9 cellular contexts compared by ENCODE assay signal in the genomic region with DNA sequence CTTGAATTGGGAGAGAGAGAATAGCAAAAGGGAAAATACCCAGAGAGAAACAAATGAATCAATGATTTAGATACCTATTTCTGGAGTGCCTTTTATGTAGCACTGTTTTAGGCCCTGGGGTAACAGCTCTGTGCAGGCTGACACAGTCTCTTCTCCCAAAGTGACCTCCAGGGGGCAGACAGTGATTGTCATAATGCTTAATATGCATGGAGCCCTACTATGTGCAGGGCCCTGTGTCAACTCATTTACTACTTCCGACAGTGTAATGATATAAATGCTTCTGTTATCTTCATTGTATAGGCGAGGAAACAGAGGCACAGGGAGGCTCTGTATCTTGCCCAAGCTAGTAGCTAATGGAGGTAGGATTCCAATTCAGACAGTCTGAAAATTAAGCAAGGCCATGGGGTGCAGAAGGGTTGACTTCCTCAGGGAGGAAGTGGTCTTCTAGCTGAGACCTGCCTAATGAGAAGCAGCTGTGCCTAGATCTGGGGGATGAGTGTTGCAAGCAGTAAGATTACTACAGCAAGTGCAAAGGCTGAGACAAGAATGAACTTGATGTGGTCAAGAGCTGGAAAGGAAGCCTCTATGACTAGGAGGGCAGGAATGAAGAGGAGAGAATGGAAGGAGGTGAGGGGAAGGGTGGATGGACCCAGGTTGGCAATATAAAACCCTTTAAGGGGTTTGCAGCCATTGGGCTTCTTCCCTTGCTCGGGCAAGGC. TPM values are rescaled to one million over a fixed set of nuclear protein-coding genes. Genes with fewer than 3 reads are reported as not detected.
DNase-seq lines count a peak whose midpoint lies in the region; ATAC-seq and TF ChIP-seq lines count a peak whose summit lies in the region.
"Had no signal": no experiment of that assay in that cellular context is flagged by ENCODE, and none has a peak within 500 bp of the region (broad histone marks: within the 10 kb centered on the region; RNA-seq: fewer than 3 reads in every experiment).

No MANE protein-coding gene starts in this region.

- TF ChIP-seq CTCF in WERI-Rb-1 (IDR thresholded peaks at IDR 0.05; ENCODE audit: low read depth, low read length), result peak; percentile 37; the same call in 1 of the 2 replicates

- no peak for ATAC-seq in HG03025 (IDR thresholded peaks at IDR 0.05; ENCODE audit: low FRiP score, unreplicated experiment)

- no peaks in the 10 kb centered on the region for H3K36me3 ChIP-seq in WERI-Rb-1

- no peaks in the 10 kb centered on the region for H3K27me3 ChIP-seq in WERI-Rb-1 (ENCODE audit: insufficient read depth, low read depth, severe bottlenecking)

- DNase-seq in CD1c-positive myeloid dendritic cell (ENCODE audit: extremely low spot score), result peak; percentile 13
- DNase-seq in Jurkat, Clone E6-1 (ENCODE audit: low read depth, low spot score), result peak; percentile 79
- no peak for DNase-seq in WERI-Rb-1
- peak; percentile 60 for DNase-seq in kidney glomerular epithelial cell (lab: John Stamatoyannopoulos, UW)
- no peak for DNase-seq in H4 (ENCODE audit: low spot score)
- no peak for DNase-seq in UCSD-AML1 (lab: John Stamatoyannopoulos, UW; ENCODE audit: unreplicated experiment)
- no peak for DNase-seq in globus pallidus (ENCODE audit: low spot score)
- DNase-seq: mesendoderm had no signal

- no peak overlapping the region for H3K27ac ChIP-seq in WERI-Rb-1

- H3K4me3 ChIP-seq in Jurkat, Clone E6-1 (ENCODE audit: low read length), result no peak overlapping the region
- no peak overlapping the region for H3K4me3 ChIP-seq in WERI-Rb-1 (ENCODE audit: low read depth, low read length)

- H3K9me3 ChIP-seq in WERI-Rb-1 (ENCODE audit: severe bottlenecking), result no peaks in the 10 kb centered on the region

RNA-seq across cellular contexts. Expression of gene SERINC2, which starts 16.2 kb away (rescaled TPM):
- polyA plus RNA-seq in Jurkat, Clone E6-1 (2012; ENCODE audit: insufficient read depth, insufficient read length), result 7.4 TPM
- 9.9 and 15.0 TPM in 2 replicates for total RNA-seq in H4 (2014; rRNA removed; shearing (Covaris generic))

RNA-seq across cellular contexts. Expression of gene FABP3, which starts 23.9 kb away (rescaled TPM):
- 2.9 TPM for polyA plus RNA-seq in Jurkat, Clone E6-1 (2012; ENCODE audit: insufficient read depth, insufficient read length)
- total RNA-seq in H4 (2014; rRNA removed; shearing (Covaris generic)), result not detected in 2 replicates

Comparison
In these comparisons a context has a peak if more than half of its experiments do, and no peak if none do; other contexts are left out.
1. DNase-seq: peak in CD1c-positive myeloid dendritic cell (single experiment), Jurkat, Clone E6-1 (single experiment) and kidney glomerular epithelial cell (single experiment); none in WERI-Rb-1 (single experiment), H4 (single experiment), UCSD-AML1 (single experiment) and globus pallidus (single experiment).